In the genomic region with DNA sequence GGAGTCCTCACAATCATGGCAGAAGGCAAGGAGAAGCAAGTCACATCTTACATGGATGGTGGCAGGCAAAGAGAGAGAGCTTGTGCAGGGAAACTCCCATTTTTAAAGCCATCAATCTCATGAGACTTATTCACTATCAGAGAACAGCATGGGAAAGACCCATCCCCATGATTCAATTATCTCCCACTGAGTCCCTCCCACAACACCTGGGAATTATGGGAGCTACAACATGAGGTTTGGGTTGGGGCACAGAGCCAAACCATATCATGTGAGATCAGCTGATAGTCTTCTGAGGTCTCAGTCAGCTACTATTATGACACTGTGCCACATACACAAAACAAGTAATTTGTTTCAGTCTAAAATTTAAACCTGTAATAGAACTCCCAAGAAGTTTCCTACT, we compare ENCODE assay signal across 6 cellular contexts. TPM values are rescaled to one million over a fixed set of nuclear protein-coding genes. Genes with fewer than 3 reads are reported as not detected.
DNase-seq lines count a peak whose midpoint lies in the region; ATAC-seq, FAIRE-seq and TF ChIP-seq lines count a peak whose summit lies in the region.
"Not testable (repeated sequence)": the region's sequence is repeated elsewhere in the genome, so short reads cannot be mapped to it uniquely, and the experiment has no call there.

No MANE protein-coding gene starts in this region.

- H3K9me3 ChIP-seq in GM12878 (replicated peaks; ENCODE audit: control insufficient read depth, insufficient read depth, low read length); esophagus muscularis mucosa: not testable (repeated sequence)

- H3K36me3 ChIP-seq in GM12878 (ENCODE audit: control insufficient read depth in 2 of 2, insufficient read depth in 2 of 2, low read length in 1 of 2); esophagus muscularis mucosa: not testable (repeated sequence)

- peaks cover 39% of the 10 kb centered on the region for H3K4me1 Mint-ChIP-seq in activated CD4-positive, alpha-beta T cell treated with anti-CD3 and anti-CD28 coated beads for 36 hours
- H3K4me1 Mint-ChIP-seq in activated T-helper 17 cell treated with anti-CD3 and anti-CD28 coated beads, Interleukin-2, amount 50 U/mL, for 72 hours, result peaks cover 21% of the 10 kb centered on the region

- CTCF ChIA-PET in activated CD4-positive, alpha-beta T cell treated with anti-CD3 and anti-CD28 coated beads for 36 hours (lab: Charles Lee), result interaction anchor here (0.8 to 1.8 kb wide), 4 partner anchors 11 to 73 kb away, joined by 3 to 7 read pairs (median 3); no protein-coding TSS in a partner anchor
- CTCF ChIA-PET in GM12878 (lab: Yijun Ruan, JAX), result interaction anchor here (1.1 to 1.2 kb wide), 3 partner anchors 11 to 17 kb away, joined by 3 read pairs; no protein-coding TSS in a partner anchor

- RAD21 ChIA-PET in GM12878 (lab: Charles Lee; ENCODE audit: unreplicated experiment), result interaction anchor here (0.7 to 3.1 kb wide), 5 partner anchors 9 to 49 kb away, joined by 3 to 20 read pairs (median 4); no protein-coding TSS in a partner anchor

- not testable (repeated sequence) for DNase-seq in GM19239 (ENCODE audit: insufficient read length, low spot score); GM12878 (ENCODE audit: low read depth, low spot score)
- peak; percentile 35 for DNase-seq in OCI-M1 (lab: John Stamatoyannopoulos, UW)
- DNase-seq in activated CD4-positive, alpha-beta T cell treated with anti-CD3 and anti-CD28 coated beads for 36 hours, result peak; percentile 25
- peak; percentile 57 for DNase-seq in esophagus muscularis mucosa (ENCODE audit: extremely low spot score)

- not testable (repeated sequence) for H3K4me3 ChIP-seq in GM12878, esophagus muscularis mucosa

- H3K9me3 Mint-ChIP-seq in activated CD4-positive, alpha-beta T cell treated with anti-CD3 and anti-CD28 coated beads for 36 hours (ENCODE audit: low read depth); activated T-helper 17 cell treated with anti-CD3 and anti-CD28 coated beads, Interleukin-2, amount 50 U/mL, for 72 hours: not testable (repeated sequence)

- SMC1A ChIA-PET in GM12878 (lab: Charles Lee; ENCODE audit: uncharacterized antibody, unreplicated experiment), result interaction anchor here (0.6 to 4.3 kb wide), 12 partner anchors 10 to 176 kb away, joined by 3 to 34 read pairs (median 7); no protein-coding TSS in a partner anchor

- not testable (repeated sequence) for H2AFZ ChIP-seq in GM12878 (ENCODE audit: control insufficient read depth, low read depth, low read length)

- TF ChIP-seq POLR2A in GM12878 (IDR thresholded peaks at IDR 0.05; ENCODE audit: low read depth, low read length); esophagus muscularis mucosa (IDR thresholded peaks at IDR 0.05; ENCODE audit: low read depth): not testable (repeated sequence)

- H4K20me1 ChIP-seq in GM12878 (ENCODE audit: control insufficient read depth, insufficient read depth), result not testable (repeated sequence)

- H3K27me3 ChIP-seq in GM12878 (replicated peaks in 1 of 2; ENCODE audit: control insufficient read depth in 2 of 2, insufficient read depth in 2 of 2, low read length in 1 of 2); esophagus muscularis mucosa: not testable (repeated sequence)

- not testable (repeated sequence) for TF ChIP-seq RAD21 in GM12878 (IDR thresholded peaks at IDR 0.05; ENCODE audit: insufficient read depth, low read depth, low read length)

- not testable (repeated sequence) for TF ChIP-seq EP300 in GM12878 (IDR thresholded peaks at IDR 0.05; ENCODE audit: borderline replicate concordance in 1 of 2, control insufficient read depth in 1 of 2, low read depth in 2 of 2, low read length in 2 of 2); esophagus muscularis mucosa (IDR thresholded peaks at IDR 0.05)

- H3K27ac ChIP-seq in GM12878 (ENCODE audit: control insufficient read depth, insufficient read depth); esophagus muscularis mucosa (replicated peaks in 1 of 4): not testable (repeated sequence)

- H3K4me2 ChIP-seq in GM12878 (ENCODE audit: control insufficient read depth, insufficient read depth), result not testable (repeated sequence)

- not testable (repeated sequence) for H3K9ac ChIP-seq in GM12878 (ENCODE audit: control insufficient read depth, insufficient read depth, low read length)

- intact Hi-C loops in activated CD4-positive, alpha-beta T cell treated with anti-CD3 and anti-CD28 coated beads for 36 hours (cut with DNase I, micrococcal nuclease), result loop anchor here in 1 of 2 experiments (1.0 kb wide), 1 partner anchor 9 kb away; no protein-coding TSS in a partner anchor
- intact Hi-C loops in GM12878 (cut with micrococcal nuclease; ENCODE audit: unreplicated experiment); esophagus muscularis mucosa (cut with DNase I): not testable (repeated sequence)

- not testable (repeated sequence) for TF ChIP-seq CTCF in GM12878 (IDR thresholded peaks at IDR 0.05 in 2 of 3, conservative IDR thresholded peaks at IDR 0.05 in 1 of 3; ENCODE audit: control insufficient read depth in 2 of 3, extremely low read depth in 1 of 3, insufficient read depth in 1 of 3, low read depth in 3 of 3, low read length in 3 of 3); esophagus muscularis mucosa (IDR thresholded peaks at IDR 0.05)

- not testable (repeated sequence) for H3K27me3 Mint-ChIP-seq in activated CD4-positive, alpha-beta T cell treated with anti-CD3 and anti-CD28 coated beads for 36 hours; activated T-helper 17 cell treated with anti-CD3 and anti-CD28 coated beads, Interleukin-2, amount 50 U/mL, for 72 hours

- peaks cover 27% of the 10 kb centered on the region for H3K4me1 ChIP-seq in GM12878 (ENCODE audit: control insufficient read depth, insufficient read depth, low read length)
- not testable (repeated sequence) for H3K4me1 ChIP-seq in esophagus muscularis mucosa

- in situ Hi-C loops in GM12878 (cut with MboI), result not testable (repeated sequence)

- not testable (repeated sequence) for H3K36me3 Mint-ChIP-seq in activated CD4-positive, alpha-beta T cell treated with anti-CD3 and anti-CD28 coated beads for 36 hours (ENCODE audit: low read depth); activated T-helper 17 cell treated with anti-CD3 and anti-CD28 coated beads, Interleukin-2, amount 50 U/mL, for 72 hours (ENCODE audit: low read depth)

- not testable (repeated sequence) for H3K27ac Mint-ChIP-seq in activated CD4-positive, alpha-beta T cell treated with anti-CD3 and anti-CD28 coated beads for 36 hours; activated T-helper 17 cell treated with anti-CD3 and anti-CD28 coated beads, Interleukin-2, amount 50 U/mL, for 72 hours

- not testable (repeated sequence) for H3K79me2 ChIP-seq in GM12878 (ENCODE audit: control insufficient read depth, insufficient read depth, low read length)

- ATAC-seq in activated CD4-positive, alpha-beta T cell treated with anti-CD3 and anti-CD28 coated beads for 36 hours; GM12878: not testable (repeated sequence)
- ATAC-seq in activated T-helper 17 cell treated with anti-CD3 and anti-CD28 coated beads, Interleukin-2, amount 50 U/mL, for 72 hours (replicated peaks), result peak; percentile 69

- POLR2A ChIA-PET in activated CD4-positive, alpha-beta T cell treated with anti-CD3 and anti-CD28 coated beads for 36 hours (lab: Charles Lee), result interaction anchor here (0.6 to 0.8 kb wide), 2 partner anchors 30 to 400 kb away, joined by 3 to 4 read pairs; no protein-coding TSS in a partner anchor
- POLR2A ChIA-PET in GM12878 (lab: Charles Lee), result interaction anchor here (0.8 to 2.5 kb wide), 3 partner anchors 10 to 29 kb away, joined by 6 to 11 read pairs (median 7); no protein-coding TSS in a partner anchor

- BruUV-seq in GM12878 (replicated peaks; lab: Mats Ljungman, UMichigan), result not testable (repeated sequence)

- not testable (repeated sequence) for H3K4me3 Mint-ChIP-seq in activated CD4-positive, alpha-beta T cell treated with anti-CD3 and anti-CD28 coated beads for 36 hours; activated T-helper 17 cell treated with anti-CD3 and anti-CD28 coated beads, Interleukin-2, amount 50 U/mL, for 72 hours

- peak; percentile 18 for FAIRE-seq in GM19239 (lab: Jason Lieb, UNC)
- FAIRE-seq in GM12878 (lab: Jason Lieb, UNC), result not testable (repeated sequence)

RNA-seq across cellular contexts. Expression of a gene that starts 59.8 kb away (rescaled TPM):
- total RNA-seq in activated CD4-positive, alpha-beta T cell treated with anti-CD3 and anti-CD28 coated beads for 36 hours, result 10 to 100 TPM; 41.4 to 43.6 TPM
- total RNA-seq in activated T-helper 17 cell treated with anti-CD3 and anti-CD28 coated beads, Interleukin-2, amount 50 U/mL, for 72 hours, result 10 to 100 TPM; 35.6 to 44.7 TPM
- total RNA-seq in GM12878 (2013; cell fraction: nucleolus; rRNA removed), result 61.0 and 61.9 TPM in 2 replicates
- total RNA-seq in GM12878 (2014; rRNA removed), result 24.5 and 28.9 TPM in 2 replicates
- total RNA-seq in GM12878 (2014; rRNA removed; fragmentation: Illumina TruSeq; extraction: Trizol), result 32.6 and 34.7 TPM in 2 replicates
- 30.5 and 33.2 TPM in 2 replicates for total RNA-seq in GM12878 (2021)
- polyA plus RNA-seq in GM12878 (2011; ENCODE audit: low read depth), result 14.6 TPM
- 39.6 and 61.5 TPM in 2 replicates for polyA plus RNA-seq in GM12878 (2011; rRNA removed)
- polyA plus RNA-seq in GM12878 (2011; cell fraction: cytosol; rRNA removed), result 16.9 TPM in 2 replicates
- polyA plus RNA-seq in GM12878 (2011; cell fraction: nucleus; rRNA removed), result 67.0 and 70.5 TPM in 2 replicates
- polyA plus RNA-seq in GM12878 (2012), result 18.3 and 20.1 TPM in 2 replicates
- polyA plus RNA-seq in GM12878 (2014; fragmentation: Illumina TruSeq; extraction: Trizol), result 28.1 and 37.0 TPM in 2 replicates
- polyA plus RNA-seq in GM12878 (2014; fragmentation: Nextera tagmentation; extraction: Ambion mirVana), result 1 to 10 TPM; 4.5 to 4.9 TPM
- polyA plus RNA-seq in GM12878 (2014; rRNA removed), result 18.5 and 21.5 TPM in 2 replicates
- 10 to 100 TPM; 10.3 to 11.1 TPM for polyA plus RNA-seq in GM12878 (2016; fragmentation: Nextera tagmentation; extraction: Ambion mirVana)
- 41.6 and 46.1 TPM in 2 replicates for polyA minus RNA-seq in GM12878 (2011; rRNA and poly(A)+ RNA removed)
- polyA minus RNA-seq in GM12878 (2011; cell fraction: cytosol; rRNA and poly(A)+ RNA removed), result 20.8 and 27.7 TPM in 2 replicates
- 23.0 and 28.8 TPM in 2 replicates for polyA minus RNA-seq in GM12878 (2011; cell fraction: nucleus; rRNA and poly(A)+ RNA removed)
- total RNA-seq in esophagus muscularis mucosa, result 10 to 100 TPM; 59.8 to 88.5 (median 78.8) TPM
